Comparison of ENCODE assay signal across 40 cellular contexts in genomic region chr2:165083326-165083725, GRCh38.
"Had no signal": no experiment of that assay in that cellular context is flagged by ENCODE, and none has a peak within 500 bp of the region (broad histone marks: within the 10 kb centered on the region; RNA-seq: fewer than 3 reads in every experiment).

No MANE protein-coding gene starts in this region.

- H3K27ac Mint-ChIP-seq: activated naive CD4-positive, alpha-beta T cell treated with anti-CD3 and anti-CD28 coated beads for 36 hours; activated naive CD4-positive, alpha-beta T cell treated with anti-CD3 and anti-CD28 coated beads, Interleukin-2, amount 10 ng/mL, durations not matched to agents 7 days and 5 days; activated naive CD4-positive, alpha-beta T cell treated with anti-CD3 and anti-CD28 coated beads, Interleukin-2, amount 50 U/mL, for 24 hours; activated naive CD4-positive, alpha-beta T cell treated with anti-CD3 and anti-CD28 coated beads, Interleukin-2, amount 50 U/mL, for 72 hours; activated naive CD8-positive, alpha-beta T cell; activated naive CD8-positive, alpha-beta T cell treated with anti-CD3 and anti-CD28 coated beads for 36 hours; activated naive CD8-positive, alpha-beta T cell treated with anti-CD3 and anti-CD28 coated beads, Interleukin-2, amount 10 ng/mL, durations not matched to agents 7 days and 5 days; activated naive CD8-positive, alpha-beta T cell treated with anti-CD3 and anti-CD28 coated beads, Interleukin-2, amount 50 U/mL, for 24 hours; activated T-cell treated with anti-CD3 and anti-CD28 coated beads, Interleukin-2, amount 50 U/mL, for 24 hours; activated T-helper 1 cell treated with anti-CD3 and anti-CD28 coated beads, Interleukin-12 subunit alpha, Interleukin-12 subunit beta, Interleukin-2, Interleukin-4 antibody, amounts not matched to agents 30 ng/mL and 10 ng/mL and 1 ng/mL, durations not matched to agents 14 hours and 24 hours and 36 hours; activated T-helper 17 cell treated with anti-CD3 and anti-CD28 coated beads, Interleukin-2, amount 50 U/mL, for 72 hours; activated T-helper 2 cell treated with anti-CD3 and anti-CD28 coated beads, Interferon-gamma antibody, Interleukin-2, Interleukin-4, amounts not matched to agents 10 μg/mL and 5 μg/mL and 100 μg/mL, durations not matched to agents 14 hours and 24 hours and 36 hours; brain had no signal

- H3K4me1 Mint-ChIP-seq: activated naive CD4-positive, alpha-beta T cell treated with anti-CD3 and anti-CD28 coated beads, Interleukin-2, amount 10 ng/mL, durations not matched to agents 7 days and 5 days; activated naive CD4-positive, alpha-beta T cell treated with anti-CD3 and anti-CD28 coated beads, Interleukin-2, amount 50 U/mL, for 24 hours; activated naive CD8-positive, alpha-beta T cell treated with anti-CD3 and anti-CD28 coated beads for 36 hours; activated naive CD8-positive, alpha-beta T cell treated with anti-CD3 and anti-CD28 coated beads, Interleukin-2, amount 10 ng/mL, durations not matched to agents 7 days and 5 days; activated naive CD8-positive, alpha-beta T cell treated with anti-CD3 and anti-CD28 coated beads, Interleukin-2, amount 50 U/mL, for 24 hours; activated T-helper 17 cell treated with anti-CD3 and anti-CD28 coated beads, Interleukin-2, amount 50 U/mL, for 72 hours; brain; central memory CD8-positive, alpha-beta T cell had no signal

- FAIRE-seq: astrocyte, bronchial epithelial cell had no signal

- ATAC-seq: activated naive CD4-positive, alpha-beta T cell treated with anti-CD3 and anti-CD28 coated beads, Interleukin-2, amount 50 U/mL, for 72 hours; activated naive CD8-positive, alpha-beta T cell treated with anti-CD3 and anti-CD28 coated beads, Interleukin-2, amount 50 U/mL, for 24 hours; activated T-cell treated with anti-CD3 and anti-CD28 coated beads, Interleukin-2, amount 50 U/mL, for 4 hours; activated T-cell treated with anti-CD3 and anti-CD28 coated beads, Interleukin-2, amount 50 U/mL, for 72 hours; activated T-helper 17 cell treated with anti-CD3 and anti-CD28 coated beads, Interleukin-2, amount 50 U/mL, for 72 hours; body of pancreas had no signal

- H3K4me3 ChIP-seq: adrenal gland, ascending aorta, body of pancreas, breast epithelium, cardiac muscle cell had no signal

- H3K9me3 ChIP-seq: adrenal gland, body of pancreas had no signal

- H3K36me3 ChIP-seq: adrenal gland, ascending aorta, breast epithelium, cardiac muscle cell had no signal

- H3K27ac ChIP-seq: adrenal gland, ascending aorta, body of pancreas, breast epithelium, cardiac muscle cell had no signal

- H3K27me3 ChIP-seq: adrenal gland, ascending aorta, body of pancreas, breast epithelium, cardiac muscle cell had no signal

- H3K36me3 Mint-ChIP-seq: activated naive CD4-positive, alpha-beta T cell treated with anti-CD3 and anti-CD28 coated beads, Interleukin-2, amount 10 ng/mL, durations not matched to agents 7 days and 5 days; activated naive CD4-positive, alpha-beta T cell treated with anti-CD3 and anti-CD28 coated beads, Interleukin-2, amount 50 U/mL, for 24 hours; activated naive CD8-positive, alpha-beta T cell treated with anti-CD3 and anti-CD28 coated beads for 36 hours; activated naive CD8-positive, alpha-beta T cell treated with anti-CD3 and anti-CD28 coated beads, Interleukin-2, amount 10 ng/mL, durations not matched to agents 7 days and 5 days had no signal

- DNase-seq: activated effector memory CD4-positive, alpha-beta T cell treated with anti-CD3 and anti-CD28 coated beads, Interleukin-2, amount 50 U/mL, for 16 hours; activated effector memory CD4-positive, alpha-beta T cell treated with Interleukin-2 at 50 U/mL for 16 hours; activated gamma-delta T cell; activated gamma-delta T cell treated with Interleukin-2 at 50 U/mL for 16 hours; activated naive CD4-positive, alpha-beta T cell; activated naive CD4-positive, alpha-beta T cell treated with anti-CD3 and anti-CD28 coated beads for 36 hours; activated naive CD4-positive, alpha-beta T cell treated with anti-CD3 and anti-CD28 coated beads, Interleukin-2, amount 10 ng/mL, durations not matched to agents 7 days and 5 days; activated naive CD4-positive, alpha-beta T cell treated with anti-CD3 and anti-CD28 coated beads, Interleukin-2, amount 50 U/mL, for 16 hours; activated naive CD4-positive, alpha-beta T cell treated with Interleukin-2 at 50 U/mL for 16 hours; activated naive CD8-positive, alpha-beta T cell treated with anti-CD3 and anti-CD28 coated beads for 36 hours; activated naive CD8-positive, alpha-beta T cell treated with anti-CD3 and anti-CD28 coated beads, Interleukin-2, amount 10 ng/mL, durations not matched to agents 7 days and 5 days; activated naive CD8-positive, alpha-beta T cell treated with anti-CD3 and anti-CD28 coated beads, Interleukin-2, amount 50 U/mL, for 24 hours; activated T-cell treated with anti-CD3 and anti-CD28 coated beads for 4 hours; activated T-cell treated with anti-CD3 and anti-CD28 coated beads, Interleukin-2, amount 50 U/mL, for 1 hour; activated T-cell treated with anti-CD3 and anti-CD28 coated beads, Interleukin-2, amount 50 U/mL, for 24 hours; activated T-cell treated with anti-CD3 and anti-CD28 coated beads, Interleukin-2, amount 50 U/mL, for 4 hours; activated T-cell treated with anti-CD3 and anti-CD28 coated beads, Interleukin-2, amount 50 U/mL, for 48 hours; activated T-cell treated with anti-CD3 and anti-CD28 coated beads, Interleukin-2, amount 50 U/mL, for 72 hours; adrenal gland; amniotic stem cell; amygdala; anterior cingulate cortex; aorta; body of pancreas; caudate nucleus; central memory CD4-positive, alpha-beta T cell; cerebellar nuclear complex had no signal

- H3K4me1 ChIP-seq: adrenal gland, ascending aorta, body of pancreas, breast epithelium had no signal

- H3K27me3 Mint-ChIP-seq: activated naive CD4-positive, alpha-beta T cell treated with anti-CD3 and anti-CD28 coated beads, Interleukin-2, amount 10 ng/mL, durations not matched to agents 7 days and 5 days; activated naive CD4-positive, alpha-beta T cell treated with anti-CD3 and anti-CD28 coated beads, Interleukin-2, amount 50 U/mL, for 24 hours; activated naive CD8-positive, alpha-beta T cell; activated naive CD8-positive, alpha-beta T cell treated with anti-CD3 and anti-CD28 coated beads for 36 hours; activated naive CD8-positive, alpha-beta T cell treated with anti-CD3 and anti-CD28 coated beads, Interleukin-2, amount 10 ng/mL, durations not matched to agents 7 days and 5 days; activated naive CD8-positive, alpha-beta T cell treated with anti-CD3 and anti-CD28 coated beads, Interleukin-2, amount 50 U/mL, for 24 hours; activated T-cell treated with anti-CD3 and anti-CD28 coated beads, Interleukin-2, amount 50 U/mL, for 24 hours; activated T-helper 17 cell treated with anti-CD3 and anti-CD28 coated beads, Interleukin-2, amount 50 U/mL, for 72 hours; brain; central memory CD8-positive, alpha-beta T cell had no signal

- H3K4me3 Mint-ChIP-seq: activated naive CD4-positive, alpha-beta T cell treated with anti-CD3 and anti-CD28 coated beads for 36 hours; activated naive CD4-positive, alpha-beta T cell treated with anti-CD3 and anti-CD28 coated beads, Interleukin-2, amount 10 ng/mL, durations not matched to agents 7 days and 5 days; activated naive CD4-positive, alpha-beta T cell treated with anti-CD3 and anti-CD28 coated beads, Interleukin-2, amount 50 U/mL, for 24 hours; activated naive CD8-positive, alpha-beta T cell; activated naive CD8-positive, alpha-beta T cell treated with anti-CD3 and anti-CD28 coated beads for 36 hours; activated naive CD8-positive, alpha-beta T cell treated with anti-CD3 and anti-CD28 coated beads, Interleukin-2, amount 10 ng/mL, durations not matched to agents 7 days and 5 days; activated naive CD8-positive, alpha-beta T cell treated with anti-CD3 and anti-CD28 coated beads, Interleukin-2, amount 50 U/mL, for 24 hours; activated T-cell treated with anti-CD3 and anti-CD28 coated beads, Interleukin-2, amount 50 U/mL, for 24 hours; activated T-cell treated with anti-CD3 and anti-CD28 coated beads, Interleukin-2, amount 50 U/mL, for 4 hours; activated T-cell treated with anti-CD3 and anti-CD28 coated beads, Interleukin-2, amount 50 U/mL, for 72 hours; activated T-helper 1 cell treated with anti-CD3 and anti-CD28 coated beads, Interleukin-12 subunit alpha, Interleukin-12 subunit beta, Interleukin-2, Interleukin-4 antibody, amounts not matched to agents 30 ng/mL and 10 ng/mL and 1 ng/mL, durations not matched to agents 14 hours and 24 hours and 36 hours; activated T-helper 17 cell treated with anti-CD3 and anti-CD28 coated beads, Interleukin-2, amount 50 U/mL, for 72 hours; brain; central memory CD8-positive, alpha-beta T cell had no signal
